Comparison of ENCODE assay signal across 1 cellular context in genomic region chr14:101552786-101553231, GRCh38.
A peak's percentile ranks its signal among the peaks of the same experiment; 100 is the strongest.
TF ChIP-seq lines count a peak whose summit lies in the region.

No MANE protein-coding gene starts in this region.

TF ChIP-seq in A549, 52 proteins besides CTCF, POLR2A, EP300 and RAD21 (continued from another document):
- TF ChIP-seq REST (IDR thresholded peaks at IDR 0.05) (no peak), NPAS2 (CRISPR knock-in tag; IDR thresholded peaks at IDR 0.05; ENCODE audit: borderline replicate concordance) (no peak), BCL3 (IDR thresholded peaks at IDR 0.05) (no peak), GATA3 (IDR thresholded peaks at IDR 0.05; ENCODE audit: borderline replicate concordance) (peak; percentile 69), CBX8 (IDR thresholded peaks at IDR 0.05) (no peak), JUN (IDR thresholded peaks at IDR 0.05) (0 out of 5 replicates have a peak, but pooled peaks of 1 of the 2 experiments have one; percentile 28), USF2 (IDR thresholded peaks at IDR 0.05) (no peak), ZFP36 (IDR thresholded peaks at IDR 0.05; ENCODE audit: borderline replicate concordance, partially characterized antibody) (no peak), ESRRA (IDR thresholded peaks at IDR 0.05; ENCODE audit: borderline replicate concordance, low read length) (no peak), PHF8 (IDR thresholded peaks at IDR 0.05; ENCODE audit: borderline replicate concordance, low read depth) (no peak), ZC3H11A (IDR thresholded peaks at IDR 0.05) (no peak), HOXB13 (CRISPR knock-in tag; IDR thresholded peaks at IDR 0.05; ENCODE audit: low read depth) (0 out of 2 replicates have a peak, but pooled peaks have one; percentile 17), HDAC2 (IDR thresholded peaks at IDR 0.05) (no peak), EHF (CRISPR knock-in tag; IDR thresholded peaks at IDR 0.05) (no peak), PBX3 (IDR thresholded peaks at IDR 0.05) (no peak), CEBPB (IDR thresholded peaks at IDR 0.05) (no peak)
TF ChIP-seq in A549: peak in this region for 4.
